Comparison of ENCODE assay signal across 9 cellular contexts in genomic region chr6:148203970-148204369, GRCh38.
DNase-seq lines count a peak whose midpoint lies in the region; ATAC-seq and TF ChIP-seq lines count a peak whose summit lies in the region.
"Had no signal": no experiment of that assay in that cellular context is flagged by ENCODE, and none has a peak within 500 bp of the region (broad histone marks: within the 10 kb centered on the region; RNA-seq: fewer than 3 reads in every experiment).

No MANE protein-coding gene starts in this region.

- intact Hi-C loops in prostate gland (cut with DNase I): no loop called here

- POLR2A ChIA-PET in naive thymus-derived CD8-positive, alpha-beta T cell (lab: Charles Lee): no interaction called here

- no peaks in the 10 kb centered on the region for H3K36me3 ChIP-seq in prostate gland

- H3K9me3 Mint-ChIP-seq in naive thymus-derived CD8-positive, alpha-beta T cell: peaks cover 0 to 18% (median 4%) of the 10 kb centered on the region in 9 donors
- H3K9me3 Mint-ChIP-seq: nephron had no signal

- TF ChIP-seq CTCF in prostate gland (IDR thresholded peaks at IDR 0.05): no peak

- H3K9me3 ChIP-seq in prostate gland: no peaks in the 10 kb centered on the region

- H3K27ac Mint-ChIP-seq in naive thymus-derived CD8-positive, alpha-beta T cell: peak overlapping the region in 9 of 10 donors; percentile 6 to 95 (median 70)
- H3K27ac Mint-ChIP-seq: nephron had no signal

- peak; percentile 99 for ATAC-seq in GM18505 (IDR thresholded peaks at IDR 0.05; ENCODE audit: unreplicated experiment)
- peak; percentile 99 for ATAC-seq in HG02678 (IDR thresholded peaks at IDR 0.05; ENCODE audit: unreplicated experiment)
- peak; percentile 92 for ATAC-seq in naive thymus-derived CD8-positive, alpha-beta T cell

- WGBS in prostate gland: 86% methylated on average over 9 of the region's 9 CpGs

- TF ChIP-seq POLR2A in GM18505 (IDR thresholded peaks at IDR 0.05; ENCODE audit: borderline replicate concordance, extremely low read depth, insufficient read depth, insufficient read length) (no peak), prostate gland (IDR thresholded peaks at IDR 0.05) (no peak)

- H3K4me3 ChIP-seq in prostate gland: no peak overlapping the region

- peaks cover 26 to 55% (median 42%) of the 10 kb centered on the region in 4 donors for H3K4me1 Mint-ChIP-seq in naive thymus-derived CD8-positive, alpha-beta T cell
- H3K4me1 Mint-ChIP-seq: nephron had no signal

- H3K27ac ChIP-seq in prostate gland: no peak overlapping the region

- peaks cover 22 to 67% (median 57%) of the 10 kb centered on the region in 5 donors for H3K27me3 Mint-ChIP-seq in naive thymus-derived CD8-positive, alpha-beta T cell

- H3K4me1 ChIP-seq in prostate gland (replicated peaks): no peaks in the 10 kb centered on the region

- DNase-seq in NCI-H524 (lab: John Stamatoyannopoulos, UW): peak; percentile 52 to 68
- DNase-seq in activated T-cell treated with anti-CD3 and anti-CD28 coated beads for 48 hours (ENCODE audit: low read depth): peak; percentile 37
- peak; percentile 6 to 84 (median 66) for DNase-seq in naive thymus-derived CD8-positive, alpha-beta T cell
- DNase-seq in pons (ENCODE audit: low spot score): no peak
- no peak for DNase-seq in prostate gland (ENCODE audit: low spot score)
- no peak for DNase-seq in iPS-NIHi11 (ENCODE audit: low spot score)

- peak overlapping the region in 9 of 10 donors; percentile 20 to 76 (median 42) for H3K4me3 Mint-ChIP-seq in naive thymus-derived CD8-positive, alpha-beta T cell
- H3K4me3 Mint-ChIP-seq: nephron had no signal

- no peaks in the 10 kb centered on the region for H3K27me3 ChIP-seq in prostate gland (replicated peaks; ENCODE audit: insufficient read depth)

- peaks cover 0 to 4% (median 0%) of the 10 kb centered on the region in 3 donors for H3K36me3 Mint-ChIP-seq in naive thymus-derived CD8-positive, alpha-beta T cell

Comparison
In these comparisons a context has a peak if more than half of its experiments do, and no peak if none do; other contexts are left out.
1. DNase-seq: peak in NCI-H524 (2 of 2), activated T-cell treated with anti-CD3 and anti-CD28 coated beads for 48 hours (single experiment) and naive thymus-derived CD8-positive, alpha-beta T cell (10 of 10); none in pons (single experiment), prostate gland (single experiment) and iPS-NIHi11 (single experiment).
2. Peak in every context shown above with its lines, with median percentiles within 50 percentile points of each other: ATAC-seq.